ENCODE assay signal across 6 cellular contexts in the genomic region with DNA sequence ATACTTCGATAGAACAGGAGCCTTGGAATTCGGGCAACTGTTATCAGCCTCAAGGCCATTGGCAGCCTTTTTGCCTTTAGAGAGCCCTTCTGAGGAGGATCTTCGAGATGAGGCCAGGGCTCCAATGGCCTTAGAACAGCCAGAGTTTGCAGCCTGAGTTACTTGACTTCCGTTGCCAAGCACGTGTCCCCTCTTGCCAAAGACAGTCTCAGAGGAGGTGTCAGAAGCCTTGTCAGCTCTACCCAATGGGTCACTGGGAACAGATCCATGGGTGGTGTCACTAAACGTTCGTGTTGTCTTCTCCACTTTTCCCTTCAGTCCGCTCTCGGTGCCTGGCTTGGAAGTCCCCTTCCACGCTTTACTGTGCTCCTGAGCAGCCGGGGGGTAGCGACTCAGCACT.
"Had no signal": no experiment of that assay in that cellular context is flagged by ENCODE, and none has a peak within 500 bp of the region (broad histone marks: within the 10 kb centered on the region; RNA-seq: fewer than 3 reads in every experiment).

No MANE protein-coding gene starts in this region.

- H3K4me1 Mint-ChIP-seq: GM23338, H9 had no signal

- H3K27ac Mint-ChIP-seq: IgD-negative memory B cell had no signal

- DNase-seq: H9, HCEC 1CT had no signal

- H3K27ac ChIP-seq: HL-60 had no signal

- H3K4me3 Mint-ChIP-seq: GM23338, H9, IgD-negative memory B cell had no signal

- H3K4me3 ChIP-seq: GM23338 had no signal

- H3K27me3 Mint-ChIP-seq: IgD-negative memory B cell had no signal

- ATAC-seq: GM23338, HepG2 had no signal

- H3K9me3 Mint-ChIP-seq: GM23338, H9, IgD-negative memory B cell had no signal
